17 cellular contexts compared by ENCODE assay signal in the genomic region with DNA sequence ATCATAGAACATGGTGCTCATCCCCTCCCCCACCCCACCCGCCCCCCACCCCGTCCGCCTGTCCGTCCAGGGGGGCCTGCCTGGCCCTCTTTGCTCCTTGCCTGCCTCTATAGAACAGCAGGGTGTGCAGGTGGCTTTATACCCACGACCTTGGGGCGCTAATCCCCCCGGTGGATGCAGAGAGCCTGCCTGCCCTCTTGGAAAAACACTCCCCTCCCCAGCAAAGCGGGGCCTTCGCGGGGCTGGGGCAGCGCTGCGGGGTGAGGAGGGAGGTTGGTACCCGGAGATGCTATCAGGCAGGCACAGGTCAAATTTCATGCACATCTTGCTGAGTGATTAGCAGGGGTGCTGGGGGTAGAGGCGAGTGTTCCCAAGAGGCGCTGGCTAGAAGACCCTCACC. TPM values are rescaled to one million over a fixed set of nuclear protein-coding genes. Genes with fewer than 3 reads are reported as not detected.
DNase-seq lines count a peak whose midpoint lies in the region; ATAC-seq and TF ChIP-seq lines count a peak whose summit lies in the region.
"Had no signal": no experiment of that assay in that cellular context is flagged by ENCODE, and none has a peak within 500 bp of the region (broad histone marks: within the 10 kb centered on the region; RNA-seq: fewer than 3 reads in every experiment).

No MANE protein-coding gene starts in this region.

- H3K4me3 Mint-ChIP-seq in CD14-positive monocyte: no peak overlapping the region
- H3K4me3 Mint-ChIP-seq: activated T-helper 1 cell treated with anti-CD3 and anti-CD28 coated beads, Interleukin-12 subunit alpha, Interleukin-12 subunit beta, Interleukin-2, Interleukin-4 antibody, amounts not matched to agents 30 ng/mL and 10 ng/mL and 1 ng/mL, durations not matched to agents 14 hours and 24 hours and 36 hours had no signal

- H3K36me3 ChIP-seq in Loucy (ENCODE audit: insufficient read depth, low read length): no peaks in the 10 kb centered on the region
- H3K36me3 ChIP-seq in BE2C: no peaks in the 10 kb centered on the region; the same call in 1 of the 2 replicates
- H3K36me3 ChIP-seq: adrenal gland, breast epithelium had no signal

- peaks cover 0 to 4% (median 3%) of the 10 kb centered on the region in 3 donors for H3K27me3 Mint-ChIP-seq in CD14-positive monocyte (ENCODE audit: low read depth in 3 of 3)

- DNase-seq in NCI-H524 (lab: John Stamatoyannopoulos, UW) (peak; percentile 10 to 42), NCI-H524 treated with DMSO at 0.1 percent for 48 hours (lab: John Stamatoyannopoulos, UW) (no peak), CD14-positive monocyte (ENCODE audit: low spot score) (no peak), epidermal melanocyte (ENCODE audit: insufficient read length, low spot score) (peak; percentile 8), BE2C (no peak), SW480 (ENCODE audit: low spot score) (no peak)
- DNase-seq: adrenal gland; Caco-2; NCI-H2227 treated with DMSO at 0.1 percent for 48 hours; stimulated activated CD4-positive, alpha-beta T cell treated with anti-CD3 and anti-CD28 coated beads, Interleukin-15, amount 100 ng/mL, for 24 hours had no signal

- peak overlapping the region; percentile 12 for H3K4me2 ChIP-seq in Loucy (ENCODE audit: low read depth, low read length, poor library complexity, severe bottlenecking)
- H3K4me2 ChIP-seq: hepatocyte had no signal

- H3K9ac ChIP-seq in Loucy (ENCODE audit: low read depth, low read length, poor library complexity, severe bottlenecking): peak overlapping the region; percentile 11

- H3K36me3 Mint-ChIP-seq in CD14-positive monocyte: peaks cover 26 to 45% of the 10 kb centered on the region in 2 donors

- no peaks in the 10 kb centered on the region for H4K20me1 ChIP-seq in Loucy (ENCODE audit: insufficient read depth, low read length, poor library complexity, severe bottlenecking)

- peaks cover 7% of the 10 kb centered on the region for H3F3A ChIP-seq in Loucy (ENCODE audit: low read depth)

- peaks cover 70% of the 10 kb centered on the region for H3K4me1 Mint-ChIP-seq in CD14-positive monocyte

- intact Hi-C loops in CD14-positive monocyte (cut with micrococcal nuclease): no loop called here

- peak overlapping the region in 4 of 7 donors; percentile 33 to 99 (median 99) for H3K27ac Mint-ChIP-seq in CD14-positive monocyte

- ATAC-seq in HG03175 (IDR thresholded peaks at IDR 0.05; ENCODE audit: unreplicated experiment): no peak
- ATAC-seq: right lobe of liver had no signal

- TF ChIP-seq CTCF in CD14-positive monocyte (IDR thresholded peaks at IDR 0.05) (no peak), Loucy (conservative IDR thresholded peaks at IDR 0.05; ENCODE audit: low read length) (no peak), BE2C (IDR thresholded peaks at IDR 0.05; ENCODE audit: low read depth, low read length) (no peak)

- no peaks in the 10 kb centered on the region for H3K27me3 ChIP-seq in Loucy (ENCODE audit: insufficient read depth, low read length, poor library complexity, severe bottlenecking)
- no peaks in the 10 kb centered on the region for H3K27me3 ChIP-seq in BE2C
- H3K27me3 ChIP-seq: adrenal gland, breast epithelium, hepatocyte, right lobe of liver had no signal

- no peaks in the 10 kb centered on the region for H3K9me3 ChIP-seq in Loucy (ENCODE audit: insufficient read depth, low read depth, low read length)
- no peaks in the 10 kb centered on the region for H3K9me3 ChIP-seq in BE2C
- H3K9me3 ChIP-seq: adrenal gland, breast epithelium, Caco-2, right lobe of liver had no signal

- H3K9me2 ChIP-seq in Loucy (replicated peaks; ENCODE audit: low read depth, low read length): no peaks in the 10 kb centered on the region

- no peak overlapping the region for H3K4me3 ChIP-seq in Loucy (ENCODE audit: low read length, poor library complexity, severe bottlenecking)
- no peak overlapping the region for H3K4me3 ChIP-seq in BE2C (ENCODE audit: low read depth, low read length)
- H3K4me3 ChIP-seq: adrenal gland, breast epithelium, coronary artery, hepatocyte, right lobe of liver had no signal

- no peak overlapping the region for H2AFZ ChIP-seq in Loucy (ENCODE audit: low read length)
- H2AFZ ChIP-seq: hepatocyte had no signal

- peaks cover 9% of the 10 kb centered on the region; the same call in 1 of the 2 replicates for H3K79me2 ChIP-seq in Loucy (ENCODE audit: insufficient read depth, low read length)
- H3K79me2 ChIP-seq: hepatocyte had no signal

- H3K4me1 ChIP-seq in Loucy (ENCODE audit: insufficient read depth, low read length, poor library complexity, severe bottlenecking) (peaks cover 78% of the 10 kb centered on the region), BE2C (peaks cover 46% of the 10 kb centered on the region)

- H3K9me3 Mint-ChIP-seq in CD14-positive monocyte: no peaks in the 10 kb centered on the region
- H3K9me3 Mint-ChIP-seq: activated T-helper 1 cell treated with anti-CD3 and anti-CD28 coated beads, Interleukin-12 subunit alpha, Interleukin-12 subunit beta, Interleukin-2, Interleukin-4 antibody, amounts not matched to agents 30 ng/mL and 10 ng/mL and 1 ng/mL, durations not matched to agents 14 hours and 24 hours and 36 hours had no signal

RNA-seq across cellular contexts. Expression of a gene that starts 21.9 kb away (rescaled TPM):
- under 1 TPM; 0.89 to 0.95 TPM for polyA plus RNA-seq in CD14-positive monocyte
- 19.7 TPM for polyA plus RNA-seq in BE2C (2012; ENCODE audit: insufficient read depth, insufficient read length, low read depth)

RNA-seq across cellular contexts. Expression of a gene that starts 31.9 kb away (rescaled TPM):
- polyA plus RNA-seq in CD14-positive monocyte: 1 to 10 TPM; 2.8 to 3.4 TPM
- polyA plus RNA-seq in BE2C (2012; ENCODE audit: insufficient read depth, insufficient read length, low read depth): 160 TPM

RNA-seq across cellular contexts. Expression of a gene that starts 43.8 kb away (rescaled TPM):
- not detected for polyA plus RNA-seq in CD14-positive monocyte
- polyA plus RNA-seq in BE2C (2012; ENCODE audit: insufficient read depth, insufficient read length, low read depth): not detected
- polyA plus RNA-seq: adrenal gland, hepatocyte had no signal

RNA-seq across cellular contexts. Expression of a gene that starts 46.0 kb away (rescaled TPM):
- 1 to 10 TPM; 1.3 to 1.4 TPM for polyA plus RNA-seq in CD14-positive monocyte
- polyA plus RNA-seq in BE2C (2012; ENCODE audit: insufficient read depth, insufficient read length, low read depth): 1.9 TPM

RNA-seq across cellular contexts. Expression of a gene that starts 47.4 kb away (rescaled TPM):
- polyA plus RNA-seq in CD14-positive monocyte: 10 to 100 TPM; 54.9 to 61.5 TPM
- polyA plus RNA-seq in BE2C (2012; ENCODE audit: insufficient read depth, insufficient read length, low read depth): 2.5 TPM

Comparison
In these comparisons a context has a peak if more than half of its experiments do, and no peak if none do; other contexts are left out.
1. DNase-seq: peak in NCI-H524 (2 of 2) and epidermal melanocyte (single experiment); none in NCI-H524 treated with DMSO at 0.1 percent for 48 hours (single experiment), CD14-positive monocyte (single experiment), BE2C (single experiment) and SW480 (single experiment).